1 cellular context compared by ENCODE assay signal in genomic region chr3:28376424-28376823, GRCh38.
TF ChIP-seq lines count a peak whose summit lies in the region.

No MANE protein-coding gene starts in this region.

TF ChIP-seq in HepG2, 621 proteins besides CTCF, POLR2A, EP300 and RAD21:
- no peak for TF ChIP-seq NFYB (CRISPR knock-in tag; IDR thresholded peaks at IDR 0.05)
- TF ChIP-seq ZNF761 (CRISPR knock-in tag; conservative IDR thresholded peaks at IDR 0.05), result no peak
- no peak for TF ChIP-seq RXRA (CRISPR knock-in tag; IDR thresholded peaks at IDR 0.05)
- no peak for TF ChIP-seq DBP (CRISPR knock-in tag; IDR thresholded peaks at IDR 0.05; ENCODE audit: not compliant biosample characterization)
- TF ChIP-seq ZBTB14 (CRISPR knock-in tag; IDR thresholded peaks at IDR 0.05), result no peak
- TF ChIP-seq CREB3 (CRISPR knock-in tag; IDR thresholded peaks at IDR 0.05), result no peak
- TF ChIP-seq ZIK1 (CRISPR knock-in tag; IDR thresholded peaks at IDR 0.05; ENCODE audit: borderline replicate concordance, low read depth), result no peak
- TF ChIP-seq STAT5B (CRISPR knock-in tag; IDR thresholded peaks at IDR 0.05), result no peak
TF ChIP-seq in HepG2: peak in this region for 0.
